ENCODE assay signal across 1 cellular context in the genomic region with DNA sequence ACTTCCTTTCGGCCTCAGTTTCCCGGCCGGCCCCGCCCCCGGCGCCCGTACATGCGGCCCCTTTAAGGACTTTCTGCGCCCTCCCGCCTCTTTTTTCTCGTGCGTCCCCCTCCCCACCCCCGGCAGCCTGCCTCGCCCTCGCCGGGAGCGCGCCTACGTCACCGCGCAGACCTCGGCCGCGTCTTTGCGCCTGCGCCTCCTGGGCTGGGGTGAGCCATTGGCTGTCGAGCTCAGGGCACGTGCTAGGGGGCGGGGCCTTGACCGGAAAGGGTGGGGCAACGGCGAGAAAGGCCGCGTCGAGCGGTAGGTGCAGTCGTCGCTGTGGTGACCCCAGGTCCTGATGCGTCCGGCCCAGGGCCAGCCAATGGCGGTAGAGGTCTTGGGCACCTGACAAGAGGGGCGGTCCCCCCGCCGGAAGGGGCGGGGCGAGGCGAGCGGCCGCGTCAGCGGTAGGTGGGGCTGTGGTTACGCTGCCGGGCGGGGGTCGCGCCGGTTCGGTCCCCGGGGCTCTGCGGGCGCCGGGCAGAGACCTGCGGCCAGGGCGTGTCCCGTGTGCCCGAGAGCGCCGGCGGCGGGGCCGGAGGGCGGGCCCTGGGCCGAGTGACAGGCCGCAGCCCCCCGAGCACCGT.
TF ChIP-seq lines count a peak whose summit lies in the region.

A gene with protein sequence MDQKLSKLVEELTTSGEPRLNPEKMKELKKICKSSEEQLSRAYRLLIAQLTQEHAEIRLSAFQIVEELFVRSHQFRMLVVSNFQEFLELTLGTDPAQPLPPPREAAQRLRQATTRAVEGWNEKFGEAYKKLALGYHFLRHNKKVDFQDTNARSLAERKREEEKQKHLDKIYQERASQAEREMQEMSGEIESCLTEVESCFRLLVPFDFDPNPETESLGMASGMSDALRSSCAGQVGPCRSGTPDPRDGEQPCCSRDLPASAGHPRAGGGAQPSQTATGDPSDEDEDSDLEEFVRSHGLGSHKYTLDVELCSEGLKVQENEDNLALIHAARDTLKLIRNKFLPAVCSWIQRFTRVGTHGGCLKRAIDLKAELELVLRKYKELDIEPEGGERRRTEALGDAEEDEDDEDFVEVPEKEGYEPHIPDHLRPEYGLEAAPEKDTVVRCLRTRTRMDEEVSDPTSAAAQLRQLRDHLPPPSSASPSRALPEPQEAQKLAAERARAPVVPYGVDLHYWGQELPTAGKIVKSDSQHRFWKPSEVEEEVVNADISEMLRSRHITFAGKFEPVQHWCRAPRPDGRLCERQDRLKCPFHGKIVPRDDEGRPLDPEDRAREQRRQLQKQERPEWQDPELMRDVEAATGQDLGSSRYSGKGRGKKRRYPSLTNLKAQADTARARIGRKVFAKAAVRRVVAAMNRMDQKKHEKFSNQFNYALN (plus strand): TSS at position 428 of the 629 bp plus-strand sequence. CDS start 884 bp downstream, outside the sequence.

TF ChIP-seq in K562, 482 proteins besides CTCF, POLR2A, EP300 and RAD21 (continued from another document):
- TF ChIP-seq, protein P1, sequence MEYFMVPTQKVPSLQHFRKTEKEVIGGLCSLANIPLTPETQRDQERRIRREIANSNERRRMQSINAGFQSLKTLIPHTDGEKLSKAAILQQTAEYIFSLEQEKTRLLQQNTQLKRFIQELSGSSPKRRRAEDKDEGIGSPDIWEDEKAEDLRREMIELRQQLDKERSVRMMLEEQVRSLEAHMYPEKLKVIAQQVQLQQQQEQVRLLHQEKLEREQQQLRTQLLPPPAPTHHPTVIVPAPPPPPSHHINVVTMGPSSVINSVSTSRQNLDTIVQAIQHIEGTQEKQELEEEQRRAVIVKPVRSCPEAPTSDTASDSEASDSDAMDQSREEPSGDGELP (CRISPR knock-in tag; IDR thresholded peaks at IDR 0.05; ENCODE audit: borderline replicate concordance), result peak; percentile 71
TF ChIP-seq in K562: peak in this region for 95.
